Comparison of ENCODE assay signal across 13 cellular contexts in genomic region chr14:22846811-22847307, GRCh38. TPM values are rescaled to one million over a fixed set of nuclear protein-coding genes. Genes with fewer than 3 reads are reported as not detected.
DNase-seq lines count a peak whose midpoint lies in the region; ATAC-seq and TF ChIP-seq lines count a peak whose summit lies in the region.
"Had no signal": no experiment of that assay in that cellular context is flagged by ENCODE, and none has a peak within 500 bp of the region (broad histone marks: within the 10 kb centered on the region; RNA-seq: fewer than 3 reads in every experiment).

No MANE protein-coding gene starts in this region.

- H3K27ac ChIP-seq in HEK293 (ENCODE audit: extremely low read depth, low read depth, low read length): no peak overlapping the region
- H3K27ac ChIP-seq in testis: peak overlapping the region; percentile 59 to 85
- H3K27ac ChIP-seq in CD4-positive, alpha-beta memory T cell (ENCODE audit: low read depth, low read length): no peak overlapping the region

- TF ChIP-seq CTCF in HEK293 (tag by site-specific recombination; IDR thresholded peaks at IDR 0.05): no peak
- peak; percentile 7 for TF ChIP-seq CTCF in choroid plexus epithelial cell (conservative IDR thresholded peaks at IDR 0.05; ENCODE audit: low read depth, low read length)
- no peak for TF ChIP-seq CTCF in nephron (IDR thresholded peaks at IDR 0.05; ENCODE audit: unreplicated experiment in 3 of 3)
- TF ChIP-seq CTCF in testis (IDR thresholded peaks at IDR 0.05): no peak

- ATAC-seq in GM21526 (IDR thresholded peaks at IDR 0.05; ENCODE audit: low FRiP score, unreplicated experiment) (no peak), HG02884 (IDR thresholded peaks at IDR 0.05; ENCODE audit: unreplicated experiment) (no peak)
- ATAC-seq: activated T-helper 17 cell treated with anti-CD3 and anti-CD28 coated beads, Interleukin-2, amount 50 U/mL, for 72 hours had no signal

- H3K4me1 Mint-ChIP-seq in nephron: peaks cover 54% of the 10 kb centered on the region
- H3K4me1 Mint-ChIP-seq in CD4-positive, alpha-beta memory T cell: no peaks in the 10 kb centered on the region

- DNase-seq in choroid plexus epithelial cell (ENCODE audit: low read depth): no peak
- no peak for DNase-seq in testis
- no peak for DNase-seq in SHP77 (lab: John Stamatoyannopoulos, UW)
- DNase-seq in CD4-positive, alpha-beta memory T cell: no peak
- DNase-seq: activated CD4-positive, alpha-beta T cell treated with anti-CD3 and anti-CD28 coated beads for 4 hours; NCI-H1436; NCI-H748 treated with DMSO at 0.1 percent for 48 hours had no signal

- no peak for TF ChIP-seq POLR2A in testis (IDR thresholded peaks at IDR 0.05)

- no peak overlapping the region for H3K4me3 ChIP-seq in HEK293 (ENCODE audit: low read depth, low read length)
- H3K4me3 ChIP-seq in choroid plexus epithelial cell (ENCODE audit: low read depth, low read length): no peak overlapping the region
- no peak overlapping the region for H3K4me3 ChIP-seq in testis
- no peak overlapping the region for H3K4me3 ChIP-seq in CD4-positive, alpha-beta memory T cell (ENCODE audit: low read length in 2 of 2)
- H3K4me3 ChIP-seq: HAP-1 had no signal

- peak overlapping the region in 1 of 3 experiments; percentile 19 for H3K4me3 Mint-ChIP-seq in nephron
- H3K4me3 Mint-ChIP-seq in CD4-positive, alpha-beta memory T cell: no peak overlapping the region
- H3K4me3 Mint-ChIP-seq: activated T-helper 17 cell treated with anti-CD3 and anti-CD28 coated beads, Interleukin-2, amount 50 U/mL, for 72 hours had no signal

- no peaks in the 10 kb centered on the region for H3K27me3 ChIP-seq in testis
- no peaks in the 10 kb centered on the region for H3K27me3 ChIP-seq in CD4-positive, alpha-beta memory T cell (ENCODE audit: insufficient read depth, low read length)

- 68 to 72% methylated on average over 7 to 11 of the region's 11 CpGs for WGBS in testis, 2 donors

- peak overlapping the region; percentile 77 to 92 (median 82) for H3K27ac Mint-ChIP-seq in nephron
- no peak overlapping the region for H3K27ac Mint-ChIP-seq in CD4-positive, alpha-beta memory T cell
- H3K27ac Mint-ChIP-seq: activated T-helper 17 cell treated with anti-CD3 and anti-CD28 coated beads, Interleukin-2, amount 50 U/mL, for 72 hours had no signal

- intact Hi-C loops in testis (cut with DNase I; ENCODE audit: low total_unique reads): no loop called here
- intact Hi-C loops in CD4-positive, alpha-beta memory T cell (cut with micrococcal nuclease): no loop called here

- H3K36me3 Mint-ChIP-seq in nephron (ENCODE audit: low read depth): peaks cover 50% of the 10 kb centered on the region
- no peaks in the 10 kb centered on the region for H3K36me3 Mint-ChIP-seq in CD4-positive, alpha-beta memory T cell

- POLR2A ChIA-PET in HEK293 (lab: Yijun Ruan, JAX): interaction anchor here (0.9 kb wide), 1 partner anchor 12 kb away, joined by 3 read pairs; no protein-coding TSS in a partner anchor
- POLR2A ChIA-PET in CD4-positive, alpha-beta memory T cell (lab: Charles Lee; ENCODE audit: partially characterized antibody): no interaction called here

- no peaks in the 10 kb centered on the region for H3K9me3 Mint-ChIP-seq in nephron
- peaks cover 0 to 1% (median 0%) of the 10 kb centered on the region in 8 donors for H3K9me3 Mint-ChIP-seq in CD4-positive, alpha-beta memory T cell
- H3K9me3 Mint-ChIP-seq: activated T-helper 17 cell treated with anti-CD3 and anti-CD28 coated beads, Interleukin-2, amount 50 U/mL, for 72 hours had no signal

- CTCF ChIA-PET in HEK293 (lab: Yijun Ruan, JAX): interaction anchor here (9.7 kb wide), 1 partner anchor 24 kb away, joined by 115 read pairs; no protein-coding TSS in a partner anchor
- CTCF ChIA-PET in CD4-positive, alpha-beta memory T cell (lab: Charles Lee; ENCODE audit: partially characterized antibody): interaction anchor here (0.8 to 2.0 kb wide), 2 partner anchors 11 to 55 kb away, joined by 3 to 6 read pairs; no protein-coding TSS in a partner anchor

- H3K9me3 ChIP-seq in HEK293 (ENCODE audit: control insufficient read depth, insufficient read depth, low read depth, low read length): no peaks in the 10 kb centered on the region
- no peaks in the 10 kb centered on the region for H3K9me3 ChIP-seq in testis
- H3K9me3 ChIP-seq in CD4-positive, alpha-beta memory T cell (ENCODE audit: control insufficient read depth in 1 of 2, low read length in 2 of 2): no peaks in the 10 kb centered on the region
- H3K9me3 ChIP-seq: HAP-1 had no signal

- H3K27me3 Mint-ChIP-seq in nephron (ENCODE audit: low read depth): no peaks in the 10 kb centered on the region
- peaks cover 3 to 5% of the 10 kb centered on the region in 2 donors for H3K27me3 Mint-ChIP-seq in CD4-positive, alpha-beta memory T cell

- no peaks in the 10 kb centered on the region for H3K4me1 ChIP-seq in HEK293 (ENCODE audit: control insufficient read depth, insufficient read depth, low read length)
- peaks cover 45% of the 10 kb centered on the region for H3K4me1 ChIP-seq in testis
- no peaks in the 10 kb centered on the region for H3K4me1 ChIP-seq in CD4-positive, alpha-beta memory T cell (ENCODE audit: insufficient read depth, low read length)
- H3K4me1 ChIP-seq: HAP-1 had no signal

- H3K36me3 ChIP-seq in HEK293 (ENCODE audit: control insufficient read depth in 2 of 2, insufficient read depth in 1 of 2, low read length in 2 of 2) (no peaks in the 10 kb centered on the region; a peak in 1 of 3 replicates), testis (ENCODE audit: low read depth, missing control alignments) (no peaks in the 10 kb centered on the region)
- no peaks in the 10 kb centered on the region for H3K36me3 ChIP-seq in CD4-positive, alpha-beta memory T cell (ENCODE audit: insufficient read depth, low read length)
- H3K36me3 ChIP-seq: HAP-1 had no signal

TF ChIP-seq in HEK293, 187 proteins besides CTCF, POLR2A, EP300 and RAD21:
- TF ChIP-seq ZNF341 (tag by site-specific recombination; IDR thresholded peaks at IDR 0.05; ENCODE audit: low read depth) (0 out of 2 replicates have a peak, but pooled peaks have one; percentile 33), ZNF518A (tag by site-specific recombination; conservative IDR thresholded peaks at IDR 0.05; ENCODE audit: low read depth) (no peak)

RNA-seq across cellular contexts. Expression of gene MMP14, which starts 10.5 kb away (rescaled TPM):
- 10 to 100 TPM; 14.2 to 35.8 TPM for total RNA-seq in testis
- polyA plus RNA-seq in testis (ENCODE audit: insufficient read depth, low read depth, low replicate concordance): 54.6 TPM
- total RNA-seq in CD4-positive, alpha-beta memory T cell: 1 to 10 TPM; 3.0 to 3.8 TPM
- polyA plus RNA-seq in CD4-positive, alpha-beta memory T cell: not detected

RNA-seq across cellular contexts. Expression of gene MRPL52, which starts 17.2 kb away (rescaled TPM):
- total RNA-seq in testis: 10 to 100 TPM; 31.1 to 47.0 TPM
- 77.0 TPM for polyA plus RNA-seq in testis (ENCODE audit: insufficient read depth, low read depth, low replicate concordance)
- total RNA-seq in CD4-positive, alpha-beta memory T cell: 10 to 100 TPM; 58.0 to 68.3 TPM
- 100 to 1,000 TPM in 1 of 2 donors, 10 to 100 TPM in 1; 97.4 to 164 TPM for polyA plus RNA-seq in CD4-positive, alpha-beta memory T cell

RNA-seq across cellular contexts. Expression of gene LRP10, which starts 24.7 kb away (rescaled TPM):
- 10 to 100 TPM; 41.3 to 67.7 TPM for total RNA-seq in testis
- polyA plus RNA-seq in testis (ENCODE audit: insufficient read depth, low read depth, low replicate concordance): 58.2 TPM
- total RNA-seq in CD4-positive, alpha-beta memory T cell: 10 to 100 TPM; 93.1 to 98.1 TPM
- polyA plus RNA-seq in CD4-positive, alpha-beta memory T cell: 100 to 1,000 TPM in 1 of 2 donors, 10 to 100 TPM in 1; 92.0 to 118 TPM

RNA-seq across cellular contexts. Expression of gene SLC7A7, which starts 31.6 kb away (rescaled TPM):
- total RNA-seq in testis: 10 to 100 TPM; 22.2 to 34.7 TPM
- 77.1 TPM for polyA plus RNA-seq in testis (ENCODE audit: insufficient read depth, low read depth, low replicate concordance)
- 1 to 10 TPM in 1 of 2 experiments, under 1 TPM in 1; 0.70 to 1.5 TPM for total RNA-seq in CD4-positive, alpha-beta memory T cell
- under 1 TPM; 0.21 to 0.75 TPM for polyA plus RNA-seq in CD4-positive, alpha-beta memory T cell

RNA-seq across cellular contexts. Expression of gene REM2, which starts 36.2 kb away (rescaled TPM):
- total RNA-seq in testis: 1 to 10 TPM; 2.9 to 4.8 TPM
- polyA plus RNA-seq in testis (ENCODE audit: insufficient read depth, low read depth, low replicate concordance): 2.4 TPM
- 1 to 10 TPM; 4.4 to 4.6 TPM for total RNA-seq in CD4-positive, alpha-beta memory T cell
- polyA plus RNA-seq in CD4-positive, alpha-beta memory T cell: 1 to 10 TPM in 1 of 2 donors, under 1 TPM in 1; 0.55 to 1.5 TPM

Comparison
In these comparisons a context has a peak if more than half of its experiments do, and no peak if none do; other contexts are left out.
1. H3K27ac ChIP-seq: peak in testis (2 of 2); none in HEK293 (single experiment) and CD4-positive, alpha-beta memory T cell (single experiment).
2. H3K27ac Mint-ChIP-seq: peak in nephron (3 of 3); none in CD4-positive, alpha-beta memory T cell (0 of 7).